ENCODE assay signal across 1 cellular context in the genomic region with DNA sequence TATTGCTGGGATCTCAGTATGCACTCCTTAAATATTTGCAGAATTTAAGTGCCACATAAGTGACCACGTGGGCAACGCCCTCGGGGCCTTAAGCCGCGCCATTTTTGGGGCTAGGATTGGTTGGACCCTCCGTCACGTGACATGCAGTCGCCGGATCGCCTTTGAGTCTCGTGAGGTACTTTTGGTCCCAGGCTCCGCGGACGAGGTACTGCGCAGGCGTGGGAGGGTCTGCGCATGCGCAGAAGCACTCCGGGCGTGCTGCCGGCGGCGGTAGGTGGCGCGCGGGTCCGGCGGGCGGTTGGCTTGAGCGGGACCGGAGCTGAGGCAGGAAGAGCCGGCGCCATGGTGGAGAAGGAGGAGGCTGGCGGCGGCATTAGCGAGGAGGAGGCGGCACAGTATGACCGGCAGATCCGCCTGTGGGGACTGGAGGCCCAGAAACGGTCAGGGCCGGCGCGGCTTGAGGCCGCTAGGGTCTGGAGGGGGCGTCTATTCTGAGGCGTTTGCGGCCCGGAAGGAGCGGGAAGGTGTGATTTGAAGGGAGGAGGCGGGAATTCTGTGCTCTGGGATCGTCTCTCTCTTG.
TF ChIP-seq lines count a peak whose summit lies in the region.

A gene (plus strand): TSS at position 247 of the 580 bp plus-strand sequence. CDS start 96 bp downstream, at position 343.

TF ChIP-seq in HepG2, 621 proteins besides CTCF, POLR2A, EP300 and RAD21 (continued from another document):
- TF ChIP-seq, protein P1, sequence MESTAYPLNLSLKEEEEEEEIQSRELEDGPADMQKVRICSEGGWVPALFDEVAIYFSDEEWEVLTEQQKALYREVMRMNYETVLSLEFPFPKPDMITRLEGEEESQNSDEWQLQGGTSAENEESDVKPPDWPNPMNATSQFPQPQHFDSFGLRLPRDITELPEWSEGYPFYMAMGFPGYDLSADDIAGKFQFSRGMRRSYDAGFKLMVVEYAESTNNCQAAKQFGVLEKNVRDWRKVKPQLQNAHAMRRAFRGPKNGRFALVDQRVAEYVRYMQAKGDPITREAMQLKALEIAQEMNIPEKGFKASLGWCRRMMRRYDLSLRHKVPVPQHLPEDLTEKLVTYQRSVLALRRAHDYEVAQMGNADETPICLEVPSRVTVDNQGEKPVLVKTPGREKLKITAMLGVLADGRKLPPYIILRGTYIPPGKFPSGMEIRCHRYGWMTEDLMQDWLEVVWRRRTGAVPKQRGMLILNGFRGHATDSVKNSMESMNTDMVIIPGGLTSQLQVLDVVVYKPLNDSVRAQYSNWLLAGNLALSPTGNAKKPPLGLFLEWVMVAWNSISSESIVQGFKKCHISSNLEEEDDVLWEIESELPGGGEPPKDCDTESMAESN (CRISPR knock-in tag; conservative IDR thresholded peaks at IDR 0.05) = peak; percentile 16; the same call in 1 of the 2 replicates
- TF ChIP-seq ZNF136 (CRISPR knock-in tag; IDR thresholded peaks at IDR 0.05; ENCODE audit: low read depth) (peak; percentile 95; the same call in 1 of the 2 replicates), POLR2AphosphoS5 (IDR thresholded peaks at IDR 0.05; ENCODE audit: low read depth, low read length) (peak; percentile 80)
- TF ChIP-seq, protein P2, sequence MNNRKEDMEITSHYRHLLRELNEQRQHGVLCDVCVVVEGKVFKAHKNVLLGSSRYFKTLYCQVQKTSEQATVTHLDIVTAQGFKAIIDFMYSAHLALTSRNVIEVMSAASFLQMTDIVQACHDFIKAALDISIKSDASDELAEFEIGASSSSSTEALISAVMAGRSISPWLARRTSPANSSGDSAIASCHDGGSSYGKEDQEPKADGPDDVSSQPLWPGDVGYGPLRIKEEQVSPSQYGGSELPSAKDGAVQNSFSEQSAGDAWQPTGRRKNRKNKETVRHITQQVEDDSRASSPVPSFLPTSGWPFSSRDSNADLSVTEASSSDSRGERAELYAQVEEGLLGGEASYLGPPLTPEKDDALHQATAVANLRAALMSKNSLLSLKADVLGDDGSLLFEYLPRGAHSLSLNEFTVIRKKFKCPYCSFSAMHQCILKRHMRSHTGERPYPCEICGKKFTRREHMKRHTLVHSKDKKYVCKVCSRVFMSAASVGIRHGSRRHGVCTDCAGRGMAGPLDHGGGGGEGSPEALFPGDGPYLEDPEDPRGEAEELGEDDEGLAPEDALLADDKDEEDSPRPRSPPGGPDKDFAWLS (CRISPR knock-in tag; IDR thresholded peaks at IDR 0.05; ENCODE audit: borderline replicate concordance) = no peak
- TF ChIP-seq, protein P3, sequence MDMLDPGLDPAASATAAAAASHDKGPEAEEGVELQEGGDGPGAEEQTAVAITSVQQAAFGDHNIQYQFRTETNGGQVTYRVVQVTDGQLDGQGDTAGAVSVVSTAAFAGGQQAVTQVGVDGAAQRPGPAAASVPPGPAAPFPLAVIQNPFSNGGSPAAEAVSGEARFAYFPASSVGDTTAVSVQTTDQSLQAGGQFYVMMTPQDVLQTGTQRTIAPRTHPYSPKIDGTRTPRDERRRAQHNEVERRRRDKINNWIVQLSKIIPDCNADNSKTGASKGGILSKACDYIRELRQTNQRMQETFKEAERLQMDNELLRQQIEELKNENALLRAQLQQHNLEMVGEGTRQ (IDR thresholded peaks at IDR 0.05; ENCODE audit: low read depth, low read length) = peak; percentile 99
- TF ChIP-seq, protein P3 (CRISPR knock-in tag; IDR thresholded peaks at IDR 0.05; ENCODE audit: borderline replicate concordance) = peak; percentile 99
